Comparison of ENCODE assay signal across 31 cellular contexts in the genomic region with DNA sequence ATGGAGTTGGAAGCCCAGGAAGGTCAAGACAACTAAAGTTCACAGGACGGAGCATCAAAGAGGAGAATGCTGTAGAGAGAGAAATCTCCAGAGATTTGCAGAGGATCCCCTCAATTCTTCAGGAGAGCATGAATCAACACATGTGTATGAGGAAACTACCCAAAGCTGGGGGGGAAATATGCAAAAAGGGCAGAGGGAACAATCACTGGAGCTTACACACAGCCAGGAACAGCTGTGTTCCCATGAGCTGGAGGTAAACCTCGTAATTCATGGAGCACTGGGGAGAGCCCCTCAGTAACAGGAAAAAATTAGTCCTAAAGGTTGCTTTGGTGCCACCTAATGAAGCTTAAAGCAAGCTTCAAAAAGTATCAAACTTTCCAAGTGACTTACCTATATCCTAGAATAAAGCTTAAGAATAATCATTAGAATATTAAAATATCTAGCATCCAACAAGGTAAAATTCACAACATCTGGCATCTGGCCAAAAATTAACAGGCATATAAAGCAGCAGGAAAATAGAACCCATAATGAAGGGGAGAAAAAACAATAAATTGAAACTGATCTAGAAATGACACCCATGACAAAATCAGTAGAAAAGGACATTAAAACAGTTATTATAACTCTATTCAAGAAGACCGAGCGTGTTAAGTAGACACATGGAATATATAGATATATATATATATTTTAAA.
"Had no signal": no experiment of that assay in that cellular context is flagged by ENCODE, and none has a peak within 500 bp of the region (broad histone marks: within the 10 kb centered on the region; RNA-seq: fewer than 3 reads in every experiment).

No MANE protein-coding gene starts in this region.

- H3K9me3 Mint-ChIP-seq: activated naive CD4-positive, alpha-beta T cell treated with anti-CD3 and anti-CD28 coated beads, Interleukin-2, amount 50 U/mL, for 72 hours; activated naive CD8-positive, alpha-beta T cell treated with anti-CD3 and anti-CD28 coated beads, Interleukin-2, amount 50 U/mL, for 24 hours; activated T-helper 1 cell treated with anti-CD3 and anti-CD28 coated beads, Interleukin-12 subunit alpha, Interleukin-12 subunit beta, Interleukin-2, Interleukin-4 antibody, amounts not matched to agents 30 ng/mL and 10 ng/mL and 1 ng/mL, durations not matched to agents 14 hours and 24 hours and 36 hours; WTC11 had no signal

- H3K27me3 ChIP-seq: ascending aorta, body of pancreas had no signal

- DNase-seq: activated CD4-positive, alpha-beta T cell treated with anti-CD3 and anti-CD28 coated beads for 48 hours; activated CD4-positive, alpha-beta T cell treated with anti-CD3 and anti-CD28 coated beads, Interleukin-2, amount 50 U/mL, for 4 hours; activated CD4-positive, CD25-positive, alpha-beta regulatory T cell treated with anti-CD3 and anti-CD28 coated beads, Interleukin-2, amount 50 U/mL, for 72 hours; activated CD8-positive, alpha-beta memory T cell treated with anti-CD3 and anti-CD28 coated beads, Interleukin-2, amount 50 U/mL, for 48 hours; activated CD8-positive, alpha-beta T cell treated with anti-CD3 and anti-CD28 coated beads, Interleukin-2, amount 10 ng/mL, durations not matched to agents 7 days and 5 days; activated effector memory CD4-positive, alpha-beta T cell treated with Interleukin-2 at 50 U/mL for 16 hours; activated naive CD4-positive, alpha-beta T cell treated with Interleukin-2 at 50 U/mL for 16 hours; activated naive CD8-positive, alpha-beta T cell treated with anti-CD3 and anti-CD28 coated beads, Interleukin-2, amount 50 U/mL, for 24 hours; activated T-cell treated with anti-CD3 and anti-CD28 coated beads, Interleukin-2, amount 50 U/mL, for 1 hour; amniotic stem cell; body of pancreas; central memory CD4-positive, alpha-beta T cell; NCI-H1048; NCI-H146; NCI-H2029; NCI-H2107; NCI-H2227 treated with DMSO at 0.1 percent for 48 hours; NCI-H446 treated with DMSO at 0.1 percent for 48 hours; NCI-H524 treated with DMSO at 0.1 percent for 48 hours; NCI-H774; NK-92 treated with Interleukin-12 subunit alpha and Interleukin-12 subunit beta, amount 100 ng/mL, for 24 hours; OCI-M1; SHP77; T-helper 17 cell; T-helper 9 cell had no signal

- H3K9me3 ChIP-seq: ascending aorta, body of pancreas had no signal

- ATAC-seq: activated CD8-positive, alpha-beta T cell treated with anti-CD3 and anti-CD28 coated beads, Interleukin-2, amount 10 ng/mL, durations not matched to agents 7 days and 5 days; activated naive CD4-positive, alpha-beta T cell treated with anti-CD3 and anti-CD28 coated beads, Interleukin-2, amount 50 U/mL, for 72 hours; activated naive CD8-positive, alpha-beta T cell treated with anti-CD3 and anti-CD28 coated beads, Interleukin-2, amount 50 U/mL, for 24 hours; body of pancreas; T-helper 17 cell; WTC11 had no signal

- H3K4me1 ChIP-seq: ascending aorta, body of pancreas had no signal

- FAIRE-seq: bronchial epithelial cell, RCC 7860 had no signal

- H3K4me1 Mint-ChIP-seq: activated naive CD8-positive, alpha-beta T cell treated with anti-CD3 and anti-CD28 coated beads, Interleukin-2, amount 50 U/mL, for 24 hours; T-helper 17 cell had no signal

- H3K36me3 Mint-ChIP-seq: activated naive CD4-positive, alpha-beta T cell treated with anti-CD3 and anti-CD28 coated beads, Interleukin-2, amount 50 U/mL, for 72 hours; WTC11 had no signal

- H3K27me3 Mint-ChIP-seq: activated naive CD8-positive, alpha-beta T cell treated with anti-CD3 and anti-CD28 coated beads, Interleukin-2, amount 50 U/mL, for 24 hours had no signal

- H3K4me3 ChIP-seq: ascending aorta, body of pancreas had no signal

- H3K27ac ChIP-seq: ascending aorta, body of pancreas had no signal

- H3K4me3 Mint-ChIP-seq: activated CD8-positive, alpha-beta T cell treated with anti-CD3 and anti-CD28 coated beads, Interleukin-2, amount 10 ng/mL, durations not matched to agents 7 days and 5 days; activated naive CD8-positive, alpha-beta T cell treated with anti-CD3 and anti-CD28 coated beads, Interleukin-2, amount 50 U/mL, for 24 hours; activated T-helper 1 cell treated with anti-CD3 and anti-CD28 coated beads, Interleukin-12 subunit alpha, Interleukin-12 subunit beta, Interleukin-2, Interleukin-4 antibody, amounts not matched to agents 30 ng/mL and 10 ng/mL and 1 ng/mL, durations not matched to agents 14 hours and 24 hours and 36 hours; T-helper 17 cell; WTC11 had no signal

- H3K27ac Mint-ChIP-seq: activated CD8-positive, alpha-beta T cell treated with anti-CD3 and anti-CD28 coated beads, Interleukin-2, amount 10 ng/mL, durations not matched to agents 7 days and 5 days; activated naive CD4-positive, alpha-beta T cell treated with anti-CD3 and anti-CD28 coated beads, Interleukin-2, amount 50 U/mL, for 72 hours; activated naive CD8-positive, alpha-beta T cell treated with anti-CD3 and anti-CD28 coated beads, Interleukin-2, amount 50 U/mL, for 24 hours; activated T-helper 1 cell treated with anti-CD3 and anti-CD28 coated beads, Interleukin-12 subunit alpha, Interleukin-12 subunit beta, Interleukin-2, Interleukin-4 antibody, amounts not matched to agents 30 ng/mL and 10 ng/mL and 1 ng/mL, durations not matched to agents 14 hours and 24 hours and 36 hours; T-helper 17 cell; WTC11 had no signal

- H3K36me3 ChIP-seq: ascending aorta had no signal
